8 cellular contexts compared by ENCODE assay signal in the genomic region with DNA sequence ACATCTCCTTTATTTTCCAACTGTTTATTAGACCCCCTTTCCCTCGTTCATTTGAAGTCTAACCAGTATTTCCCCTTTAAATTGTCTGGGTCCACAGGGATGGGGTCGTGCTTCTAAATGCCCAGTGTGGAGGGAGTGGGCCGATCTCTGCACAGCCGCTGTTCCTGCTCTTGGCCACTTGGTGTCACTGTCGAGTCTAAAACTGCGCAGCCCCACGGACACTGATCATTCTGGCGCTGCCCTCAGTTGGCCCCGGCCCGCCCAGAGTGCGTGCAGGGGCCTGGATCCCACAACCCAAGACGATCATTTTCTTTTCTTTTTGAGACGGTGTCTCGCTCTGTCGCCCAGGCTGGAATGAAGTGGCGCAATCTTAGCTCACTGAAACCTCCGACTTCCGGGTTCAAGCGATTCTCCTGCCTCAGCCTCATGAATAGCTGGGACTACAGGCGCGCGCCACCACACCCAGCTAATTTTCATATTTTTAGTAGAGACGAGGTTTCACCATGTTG. TPM values are rescaled to one million over a fixed set of nuclear protein-coding genes. Genes with fewer than 3 reads are reported as not detected.
DNase-seq lines count a peak whose midpoint lies in the region; ATAC-seq, FAIRE-seq and TF ChIP-seq lines count a peak whose summit lies in the region.

No MANE protein-coding gene starts in this region.

- peak; percentile 81 for FAIRE-seq in GM19239 (lab: Jason Lieb, UNC)
- FAIRE-seq in pancreas (lab: Jason Lieb, UNC) = no peak

- no peaks in the 10 kb centered on the region for H3K79me2 ChIP-seq in Karpas-422 (ENCODE audit: low read length)

- H3K36me3 ChIP-seq in Karpas-422 (ENCODE audit: insufficient read depth, low read length) (no peaks in the 10 kb centered on the region), RWPE2 (ENCODE audit: low read depth) (no peaks in the 10 kb centered on the region), gastroesophageal sphincter (no peaks in the 10 kb centered on the region), pancreas (no peaks in the 10 kb centered on the region), upper lobe of right lung (no peaks in the 10 kb centered on the region)

- no peak for TF ChIP-seq EP300 in gastroesophageal sphincter (IDR thresholded peaks at IDR 0.05)

- intact Hi-C loops in pancreas (cut with DNase I) (loop anchor here in 1 of 3 donors (5.0 kb wide), 1 partner anchor 38 kb away; no protein-coding TSS in a partner anchor), upper lobe of right lung (cut with DNase I) (no loop called here)

- TF ChIP-seq CTCF in RWPE2 (IDR thresholded peaks at IDR 0.05; ENCODE audit: poor library complexity, severe bottlenecking) (peak; percentile 89), gastroesophageal sphincter (IDR thresholded peaks at IDR 0.05) (peak; percentile 81 to 95 (median 92)), pancreas (IDR thresholded peaks at IDR 0.05) (peak; percentile 82 to 94 (median 90)), upper lobe of right lung (IDR thresholded peaks at IDR 0.05) (peak; percentile 96)

- H3K27me3 ChIP-seq in Karpas-422 (ENCODE audit: low read length) (no peaks in the 10 kb centered on the region), RWPE2 (ENCODE audit: insufficient read depth, poor library complexity, severe bottlenecking) (no peaks in the 10 kb centered on the region), gastroesophageal sphincter (peaks cover 20% of the 10 kb centered on the region), pancreas (no peaks in the 10 kb centered on the region), upper lobe of right lung (peaks cover 11% of the 10 kb centered on the region)

- H2AFZ ChIP-seq in Karpas-422 (ENCODE audit: low read length) = no peak overlapping the region

- no peaks in the 10 kb centered on the region for H4K20me1 ChIP-seq in Karpas-422 (ENCODE audit: insufficient read depth, low read depth, low read length)

- no peaks in the 10 kb centered on the region for H3K4me1 ChIP-seq in Karpas-422 (ENCODE audit: low read length)
- no peaks in the 10 kb centered on the region for H3K4me1 ChIP-seq in RWPE2 (ENCODE audit: insufficient read depth, poor library complexity, severe bottlenecking)
- H3K4me1 ChIP-seq in gastroesophageal sphincter = peaks cover 0 to 6% (median 0%) of the 10 kb centered on the region in 3 donors
- no peaks in the 10 kb centered on the region for H3K4me1 ChIP-seq in pancreas
- no peaks in the 10 kb centered on the region for H3K4me1 ChIP-seq in upper lobe of right lung

- H3K4me2 ChIP-seq in Karpas-422 (ENCODE audit: low read depth, low read length, poor library complexity, severe bottlenecking) = peak overlapping the region; percentile 12

- no peak overlapping the region for H3K9ac ChIP-seq in Karpas-422 (ENCODE audit: low read length)

- 0 to 65% methylated on average over 4 of the region's 23 CpGs for WGBS in gastroesophageal sphincter (ENCODE audit: low coverage in 1 of 2), 2 donors
- WGBS in pancreas, 2 donors = 26 to 27% methylated on average over 23 of the region's 23 CpGs

- H3K9me2 ChIP-seq in Karpas-422 (replicated peaks; ENCODE audit: insufficient read depth, low read length) = no peaks in the 10 kb centered on the region

- H3K4me3 ChIP-seq in Karpas-422 (ENCODE audit: low read length) (no peak overlapping the region), RWPE2 (ENCODE audit: severe bottlenecking) (no peak overlapping the region), gastroesophageal sphincter (no peak overlapping the region), pancreas (peak overlapping the region in 1 of 4 donors; percentile 4), upper lobe of right lung (no peak overlapping the region)

- DNase-seq in AG08395 (ENCODE audit: low spot score) = peak; percentile 88
- DNase-seq in GM19239 (ENCODE audit: insufficient read length, low spot score) = peak; percentile 80
- peak; percentile 87 for DNase-seq in Karpas-422
- DNase-seq in RWPE2 (ENCODE audit: low spot score) = no peak
- peak; percentile 84 for DNase-seq in activated effector memory CD4-positive, alpha-beta T cell treated with anti-CD3 and anti-CD28 coated beads, Interleukin-2, amount 50 U/mL, for 16 hours
- peak in 5 of 6 donors; percentile 23 to 76 (median 61) for DNase-seq in pancreas
- peak; percentile 72 for DNase-seq in upper lobe of right lung

- no peak for TF ChIP-seq POLR2A in gastroesophageal sphincter (IDR thresholded peaks at IDR 0.05)

- ATAC-seq in RWPE2 (ENCODE audit: low read depth) = peak; percentile 94
- ATAC-seq in gastroesophageal sphincter = peak; percentile 92
- peak; percentile 97 to 100 (median 98) for ATAC-seq in pancreas
- ATAC-seq in upper lobe of right lung = peak; percentile 97

- H3K9me3 ChIP-seq in Karpas-422 (ENCODE audit: low read length) = no peaks in the 10 kb centered on the region
- no peaks in the 10 kb centered on the region for H3K9me3 ChIP-seq in RWPE2 (ENCODE audit: severe bottlenecking)
- H3K9me3 ChIP-seq in gastroesophageal sphincter = no peaks in the 10 kb centered on the region
- H3K9me3 ChIP-seq in pancreas = no peaks in the 10 kb centered on the region
- no peaks in the 10 kb centered on the region for H3K9me3 ChIP-seq in upper lobe of right lung

- no peak overlapping the region for H3K27ac ChIP-seq in Karpas-422 (ENCODE audit: low read length)
- no peak overlapping the region for H3K27ac ChIP-seq in RWPE2 (ENCODE audit: poor library complexity, severe bottlenecking)
- H3K27ac ChIP-seq in gastroesophageal sphincter = no peak overlapping the region
- no peak overlapping the region for H3K27ac ChIP-seq in pancreas
- no peak overlapping the region for H3K27ac ChIP-seq in upper lobe of right lung

RNA-seq across cellular contexts. Expression of a gene that starts 12.0 kb away (rescaled TPM):
- not detected in 2 replicates for total RNA-seq in Karpas-422 (2014; rRNA removed; shearing (Covaris generic); ENCODE audit: low replicate concordance)
- total RNA-seq in gastroesophageal sphincter (not detected), pancreas (not detected), upper lobe of right lung (not detected)
- not detected for polyA plus RNA-seq in pancreas

RNA-seq across cellular contexts. Expression of a gene that starts 50.2 kb away (rescaled TPM):
- total RNA-seq in Karpas-422 (2014; rRNA removed; shearing (Covaris generic); ENCODE audit: low replicate concordance) = not detected in 2 replicates
- total RNA-seq in gastroesophageal sphincter (10 to 100 TPM; 31.0 to 66.7 (median 38.5) TPM), pancreas (10 to 100 TPM in 5 of 6 donors, 1 to 10 TPM in 1; 7.2 to 21.0 (median 13.2) TPM), upper lobe of right lung (22.0 TPM)
- 10 to 100 TPM in 1 of 2 donors, 1 to 10 TPM in 1; 9.2 to 18.9 TPM for polyA plus RNA-seq in pancreas
